Comparison of ENCODE assay signal across 21 cellular contexts in genomic region chr3:37225481-37225880, GRCh38.
"Had no signal": no experiment of that assay in that cellular context is flagged by ENCODE, and none has a peak within 500 bp of the region (broad histone marks: within the 10 kb centered on the region; RNA-seq: fewer than 3 reads in every experiment).

No MANE protein-coding gene starts in this region.

- H3K27me3 ChIP-seq: left lung, ovary, right atrium auricular region, sigmoid colon, spleen, tibial nerve, uterus had no signal

- H3K4me1 ChIP-seq: left lung, lower lobe of right lung, right atrium auricular region, sigmoid colon, spleen, tibial nerve, uterus had no signal

- ATAC-seq: left colon; left lung; lower lobe of right lung; natural killer cell treated with Interleukin-12 subunit alpha and Interleukin-12 subunit beta and Interleukin-15 and Interleukin-18, amount 100 ng/mL, for 72 hours; stimulated activated effector memory CD8-positive, alpha-beta T cell treated with anti-CD3 and anti-CD28 coated beads, Interleukin-12 subunit alpha, Interleukin-12 subunit beta, amount 100 ng/mL, for 72 hours had no signal

- H3K9me3 ChIP-seq: left lung, lower lobe of right lung, ovary, right atrium auricular region, sigmoid colon, spleen, tibial nerve, uterus had no signal

- H3K36me3 ChIP-seq: left lung, lower lobe of right lung, ovary, right atrium auricular region, sigmoid colon, spleen, tibial nerve, uterus had no signal

- H3K27me3 Mint-ChIP-seq: progenitor cell of endocrine pancreas; stimulated activated naive CD8-positive, alpha-beta T cell treated with anti-CD3 and anti-CD28 coated beads, Interleukin-15, Interleukin-2, amounts not matched to agents 100 ng/mL and 50 ng/mL, for 24 hours had no signal

- H3K4me3 ChIP-seq: left lung, lower lobe of right lung, ovary, right atrium auricular region, sigmoid colon, spleen, tibial nerve, uterus had no signal

- H3K27ac Mint-ChIP-seq: natural killer cell treated with Interleukin-12 subunit alpha and Interleukin-12 subunit beta and Interleukin-15 and Interleukin-18, amount 100 ng/mL, for 72 hours; progenitor cell of endocrine pancreas; stimulated activated effector memory CD8-positive, alpha-beta T cell treated with anti-CD3 and anti-CD28 coated beads, Interleukin-12 subunit alpha, Interleukin-12 subunit beta, amount 100 ng/mL, for 72 hours; stimulated activated naive CD8-positive, alpha-beta T cell treated with anti-CD3 and anti-CD28 coated beads, Interleukin-15, Interleukin-2, amounts not matched to agents 100 ng/mL and 50 ng/mL, for 24 hours; type B pancreatic cell had no signal

- H3K27ac ChIP-seq: left lung, lower lobe of right lung, ovary, right atrium auricular region, sigmoid colon, spleen, tibial nerve, uterus had no signal

- H3K9me3 Mint-ChIP-seq: natural killer cell treated with Interleukin-12 subunit alpha and Interleukin-12 subunit beta and Interleukin-15 and Interleukin-18, amount 100 ng/mL, for 72 hours; stimulated activated effector memory CD8-positive, alpha-beta T cell treated with anti-CD3 and anti-CD28 coated beads, Interleukin-12 subunit alpha, Interleukin-12 subunit beta, amount 100 ng/mL, for 72 hours; stimulated activated naive CD8-positive, alpha-beta T cell treated with anti-CD3 and anti-CD28 coated beads, Interleukin-15, Interleukin-2, amounts not matched to agents 100 ng/mL and 50 ng/mL, for 24 hours; type B pancreatic cell had no signal

- DNase-seq: hippocampal formation; kidney; left colon; left lung; lower lobe of right lung; mammary epithelial cell; mesenchymal stem cell; ovary; sigmoid colon; small intestine; spleen; stimulated activated CD4-positive, alpha-beta T cell treated with anti-CD3 and anti-CD28 coated beads, Interleukin-4, amount 100 ng/mL, for 24 hours; substantia nigra; uterus had no signal

- H3K36me3 Mint-ChIP-seq: natural killer cell treated with Interleukin-12 subunit alpha and Interleukin-12 subunit beta and Interleukin-15 and Interleukin-18, amount 100 ng/mL, for 72 hours; stimulated activated effector memory CD8-positive, alpha-beta T cell treated with anti-CD3 and anti-CD28 coated beads, Interleukin-12 subunit alpha, Interleukin-12 subunit beta, amount 100 ng/mL, for 72 hours; type B pancreatic cell had no signal

- H3K4me3 Mint-ChIP-seq: natural killer cell treated with Interleukin-12 subunit alpha and Interleukin-12 subunit beta and Interleukin-15 and Interleukin-18, amount 100 ng/mL, for 72 hours; stimulated activated effector memory CD8-positive, alpha-beta T cell treated with anti-CD3 and anti-CD28 coated beads, Interleukin-12 subunit alpha, Interleukin-12 subunit beta, amount 100 ng/mL, for 72 hours; stimulated activated naive CD8-positive, alpha-beta T cell treated with anti-CD3 and anti-CD28 coated beads, Interleukin-15, Interleukin-2, amounts not matched to agents 100 ng/mL and 50 ng/mL, for 24 hours; type B pancreatic cell had no signal
